In the genomic region with DNA sequence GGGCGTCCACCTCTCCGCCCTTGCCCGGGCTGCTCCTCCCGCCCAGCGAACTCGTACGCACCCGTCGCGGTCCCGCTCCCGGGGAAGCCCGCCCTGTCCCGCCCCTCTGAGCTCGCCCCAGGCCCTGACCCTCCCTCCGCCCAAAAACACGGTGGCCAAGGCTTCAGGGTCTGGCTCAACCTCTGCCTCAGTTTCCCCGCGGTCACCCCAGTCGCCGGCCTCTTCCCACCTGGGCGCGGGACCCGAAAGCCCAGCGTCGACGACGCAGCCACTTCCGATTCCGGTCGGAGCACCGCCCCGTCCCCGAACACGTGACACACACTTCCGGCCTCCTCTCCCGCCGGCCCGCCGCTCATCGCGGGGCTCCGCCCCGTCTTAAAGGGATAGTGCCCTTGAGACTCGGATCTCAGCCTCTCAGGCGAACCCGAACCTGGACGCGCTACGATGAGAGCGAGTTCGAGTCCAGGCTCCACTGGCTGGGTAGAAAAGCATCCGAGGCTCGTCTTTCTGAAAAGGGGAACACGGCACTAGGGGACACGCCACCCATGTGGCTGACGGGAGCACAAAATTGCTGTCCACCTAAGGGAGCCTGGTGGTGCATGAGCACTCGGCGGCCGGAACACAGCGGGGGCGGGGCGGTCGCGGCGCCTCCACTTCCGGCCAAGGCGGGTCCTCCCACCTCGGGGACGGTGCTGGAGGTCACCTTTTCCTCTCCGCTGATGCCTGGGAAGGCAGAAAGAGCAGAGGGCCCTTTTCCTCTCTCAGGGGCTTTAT, we compare ENCODE assay signal across 8 cellular contexts. TPM values are rescaled to one million over a fixed set of nuclear protein-coding genes. Genes with fewer than 3 reads are reported as not detected.
DNase-seq lines count a peak whose midpoint lies in the region; ATAC-seq, FAIRE-seq and TF ChIP-seq lines count a peak whose summit lies in the region.

Gene C19orf25 (minus strand): TSS at position 282 of the 774 bp plus-strand sequence. CDS start 312 bp downstream, outside the sequence.

- peak; percentile 66 for ATAC-seq in GM19468 (IDR thresholded peaks at IDR 0.05; ENCODE audit: extremely low read depth, unreplicated experiment)

- peak within 1 kb of the TSS; percentile 55 to 81 (median 73) for H3K9ac ChIP-seq in H1 (replicated peaks in 1 of 4; ENCODE audit: extremely low read depth in 1 of 4, low read depth in 3 of 4, low read length in 3 of 4)
- peak within 1 kb of the TSS; percentile 88 for H3K9ac ChIP-seq in mesenchymal stem cell (ENCODE audit: low read length)

- peak within 1 kb of the TSS; percentile 97 for H4K5ac ChIP-seq in H1 (ENCODE audit: insufficient read length, low read depth, low read length)

- FAIRE-seq in H1 (lab: Jason Lieb, UNC): no peak

- H3K56ac ChIP-seq in H1 (replicated peaks; ENCODE audit: insufficient read length, low read depth, low read length): peak within 1 kb of the TSS; percentile 92

- peak within 1 kb of the TSS; percentile 99; the same call in 1 of the 2 replicates for H2BK15ac ChIP-seq in H1 (ENCODE audit: low read length)
- no peak within 1 kb of the TSS for H2BK15ac ChIP-seq in mesenchymal stem cell (ENCODE audit: low read depth, poor library complexity, severe bottlenecking)

- no peaks in the 10 kb centered on the region for H3K9me3 Mint-ChIP-seq in CD8-positive, alpha-beta memory T cell

- no peak within 1 kb of the TSS for H3K4ac ChIP-seq in H1 (replicated peaks; ENCODE audit: insufficient read length, low read depth, low read length)
- peak within 1 kb of the TSS; percentile 65 to 83 for H3K4ac ChIP-seq in mesenchymal stem cell (ENCODE audit: low read depth in 1 of 2, low read length in 2 of 2)

- H3K4me1 Mint-ChIP-seq in CD8-positive, alpha-beta memory T cell: peaks cover 12 to 20% (median 12%) of the 10 kb centered on the region in 3 donors

- peaks cover 0 to 4% of the 10 kb centered on the region in 2 experiments; a peak in 1 of 4 replicates for H3K79me2 ChIP-seq in H1 (ENCODE audit: control insufficient read depth in 1 of 2, insufficient read depth in 2 of 2, low read length in 2 of 2)

- TF ChIP-seq EP300 in H1 (IDR thresholded peaks at IDR 0.05; ENCODE audit: borderline replicate concordance in 1 of 2, low read depth in 2 of 2, low read length in 2 of 2): no peak

- POLR2A ChIA-PET in CD8-positive, alpha-beta memory T cell (lab: Charles Lee): interaction anchor here (0.8 to 1.2 kb wide), 2 partner anchors 9 to 12 kb away, joined by 3 to 4 read pairs; partner anchors contain the start of gene REEP6
- POLR2A ChIA-PET in H1 (lab: Charles Lee; ENCODE audit: partially characterized antibody): interaction anchor here (1.3 kb wide), 1 partner anchor 210 kb away, joined by 4 read pairs; the partner anchor contains the start of gene CIRBP

- no peak for TF ChIP-seq RAD21 in H1 (IDR thresholded peaks at IDR 0.05 in 1 of 2, conservative IDR thresholded peaks at IDR 0.05 in 1 of 2; ENCODE audit: low read depth in 2 of 2, low read length in 2 of 2)

- peak within 1 kb of the TSS; percentile 99 for H3K18ac ChIP-seq in H1 (ENCODE audit: extremely low read depth, low read length)
- peak within 1 kb of the TSS; percentile 92 to 94 for H3K18ac ChIP-seq in mesenchymal stem cell (ENCODE audit: low read depth in 1 of 2, low read length in 2 of 2)

- H3K23me2 ChIP-seq in H1 (ENCODE audit: low read depth, low read length): peaks cover 7% of the 10 kb centered on the region

- peaks cover 9% of the 10 kb centered on the region for H3K4me1 ChIP-seq in CD8-positive, alpha-beta memory T cell (ENCODE audit: insufficient read depth, low read length)
- no peaks in the 10 kb centered on the region; a peak in 3 of 7 replicates for H3K4me1 ChIP-seq in H1 (replicated peaks in 1 of 4; ENCODE audit: control insufficient read depth in 3 of 4, insufficient read depth in 4 of 4, low read length in 3 of 4)
- peaks cover 12% of the 10 kb centered on the region for H3K4me1 ChIP-seq in mesenchymal stem cell (ENCODE audit: control insufficient read depth, insufficient read depth, low read depth, low read length)

- H3K4me2 ChIP-seq in H1 (ENCODE audit: insufficient read depth in 1 of 2, low read depth in 2 of 2, low read length in 2 of 2): peak within 1 kb of the TSS; percentile 49 to 92
- H3K4me2 ChIP-seq in mesenchymal stem cell (ENCODE audit: low read length, poor library complexity, severe bottlenecking): peak within 1 kb of the TSS; percentile 93

- peak within 1 kb of the TSS; percentile 94 to 99 (median 98) for H3K4me3 Mint-ChIP-seq in CD8-positive, alpha-beta memory T cell

- TF ChIP-seq POLR2A in H1 (IDR thresholded peaks at IDR 0.05; ENCODE audit: control extremely low read depth in 1 of 2, low read depth in 2 of 2, low read length in 2 of 2): peak in 1 of 2 experiments; percentile 62; a peak in 1 of 3 replicates

- no peaks in the 10 kb centered on the region for H3K27me3 ChIP-seq in CD8-positive, alpha-beta memory T cell (ENCODE audit: insufficient read depth, low read length, poor library complexity, severe bottlenecking)
- H3K27me3 ChIP-seq in H1 (replicated peaks in 1 of 4; ENCODE audit: control insufficient read depth in 3 of 4, extremely low read depth in 1 of 4, insufficient read depth in 3 of 4, low read length in 3 of 4) (no peaks in the 10 kb centered on the region), mesenchymal stem cell (ENCODE audit: control insufficient read depth in 1 of 2, insufficient read depth in 1 of 2, low read length in 2 of 2) (no peaks in the 10 kb centered on the region)

- peak within 1 kb of the TSS; percentile 63 for H3K27ac ChIP-seq in CD8-positive, alpha-beta memory T cell (ENCODE audit: low read depth, low read length)
- H3K27ac ChIP-seq in H1 (ENCODE audit: low read depth, low read length): peak within 1 kb of the TSS; percentile 82; the same call in 1 of the 2 replicates
- peak within 1 kb of the TSS; percentile 53 for H3K27ac ChIP-seq in mesenchymal stem cell (ENCODE audit: low read length, poor library complexity, severe bottlenecking)

- CTCF ChIA-PET in CD8-positive, alpha-beta memory T cell (lab: Charles Lee): no interaction called here
- CTCF ChIA-PET in H1 (lab: Charles Lee; ENCODE audit: partially characterized antibody): no interaction called here

- H2BK5ac ChIP-seq in H1 (ENCODE audit: low read depth, low read length) (peak within 1 kb of the TSS; percentile 95), mesenchymal stem cell (ENCODE audit: low read depth, low read length, poor library complexity, severe bottlenecking) (no peak within 1 kb of the TSS)

- H4K8ac ChIP-seq in H1 (ENCODE audit: extremely low read depth, insufficient read depth, low read length) (peak within 1 kb of the TSS; percentile 85), mesenchymal stem cell (ENCODE audit: low read length) (peak within 1 kb of the TSS; percentile 99)

- no peak for TF ChIP-seq CTCF in H1 (IDR thresholded peaks at IDR 0.05; ENCODE audit: control extremely low read depth in 1 of 3, insufficient read depth in 1 of 3, low read depth in 1 of 3, low read length in 3 of 3)

- H2BK12ac ChIP-seq in H1 (ENCODE audit: low read depth, low read length) (peak within 1 kb of the TSS; percentile 92), mesenchymal stem cell (ENCODE audit: low read length in 2 of 2) (peak within 1 kb of the TSS in 1 of 2 experiments; percentile 51)

- 2% methylated on average over 49 of the region's 71 CpGs; no CpG with 5 or more reads in 1 of the 2 experiments for WGBS in H1 (ENCODE audit: extremely low coverage in 1 of 2, insufficient coverage in 1 of 2, insufficient read length in 1 of 2, insufficient replicate concordance in 2 of 2, low coverage in 1 of 2, low lambda C conversion rate in 2 of 2, missing lambda C conversion rate in 1 of 2), 2 experiments
- WGBS in mesenchymal stem cell: under 1% methylated on average over 67 of the region's 71 CpGs

- H3K79me1 ChIP-seq in H1 (ENCODE audit: low read depth, low read length) (peaks cover 2% of the 10 kb centered on the region; the same call in 1 of the 2 replicates), mesenchymal stem cell (replicated peaks; ENCODE audit: low read length, poor library complexity, severe bottlenecking) (peaks cover 20% of the 10 kb centered on the region)

- H2AFZ ChIP-seq in H1 (ENCODE audit: low read length): peak within 1 kb of the TSS; percentile 93; the same call in 1 of the 2 replicates
- H2AFZ ChIP-seq in mesenchymal stem cell (ENCODE audit: low read depth, low read length): peak within 1 kb of the TSS; percentile 97

- peak within 1 kb of the TSS; percentile 75 for H4K91ac ChIP-seq in H1 (replicated peaks; ENCODE audit: insufficient read length, low read length)
- peak within 1 kb of the TSS; percentile 93 for H4K91ac ChIP-seq in mesenchymal stem cell (ENCODE audit: low read length)

- peaks cover 0 to 1% of the 10 kb centered on the region in 2 donors for H3K27me3 Mint-ChIP-seq in CD8-positive, alpha-beta memory T cell

- H3K4me3 ChIP-seq in CD8-positive, alpha-beta memory T cell (ENCODE audit: low read length): peak within 1 kb of the TSS; percentile 90
- H3K4me3 ChIP-seq in H1 (ENCODE audit: extremely low read depth in 1 of 4, insufficient read depth in 2 of 4, low read depth in 3 of 4, low read length in 4 of 4): peak within 1 kb of the TSS; percentile 65 to 86 (median 76)
- peak within 1 kb of the TSS; percentile 76 to 91 for H3K4me3 ChIP-seq in mesenchymal stem cell (ENCODE audit: insufficient read depth in 1 of 2, low read depth in 1 of 2, low read length in 2 of 2)

- peak; percentile 85 to 93 (median 86) for DNase-seq in CD8-positive, alpha-beta memory T cell
- DNase-seq in HUDEP-2 (lab: John Stamatoyannopoulos, UW; ENCODE audit: unreplicated experiment in 76 of 76): peak in 75 of 76 experiments; percentile 25 to 98 (median 94)
- peak; percentile 90 for DNase-seq in NOMO-1 treated with dmso at 0.1 percent for 144 hours (lab: John Stamatoyannopoulos, UW; ENCODE audit: unreplicated experiment)
- peak; percentile 85 to 87 for DNase-seq in activated CD8-positive, alpha-beta memory T cell treated with anti-CD3 and anti-CD28 coated beads for 4 hours (ENCODE audit: low read depth in 2 of 2)
- peak; percentile 80 to 92 for DNase-seq in H1 (ENCODE audit: low read depth in 1 of 2, low spot score in 2 of 2)
- DNase-seq in mesenchymal stem cell: peak; percentile 93
- peak; percentile 89 for DNase-seq in stimulated activated CD8-positive, alpha-beta memory T cell treated with anti-CD3 and anti-CD28 coated beads, Interleukin-12 subunit alpha, Interleukin-12 subunit beta, amount 100 ng/mL, for 24 hours (ENCODE audit: extremely low read depth)

- no peak within 1 kb of the TSS for H2BK120ac ChIP-seq in H1 (replicated peaks; ENCODE audit: low read depth, low read length)
- H2BK120ac ChIP-seq in mesenchymal stem cell (ENCODE audit: low read depth, low read length): no peak within 1 kb of the TSS

- no peak within 1 kb of the TSS for H2AK5ac ChIP-seq in H1 (ENCODE audit: low read depth, low read length)
- no peak within 1 kb of the TSS for H2AK5ac ChIP-seq in mesenchymal stem cell (ENCODE audit: low read length, severe bottlenecking)

- H3K36me3 ChIP-seq in CD8-positive, alpha-beta memory T cell (ENCODE audit: insufficient read depth, low read length): no peaks in the 10 kb centered on the region
- peaks cover 0 to 3% (median 1%) of the 10 kb centered on the region in 4 experiments; a peak in 1 of 8 replicates for H3K36me3 ChIP-seq in H1 (ENCODE audit: control insufficient read depth in 2 of 4, insufficient read depth in 4 of 4, low read length in 3 of 4)
- H3K36me3 ChIP-seq in mesenchymal stem cell (ENCODE audit: control insufficient read depth in 1 of 2, insufficient read depth in 2 of 2, low read depth in 1 of 2, low read length in 2 of 2): peaks cover 13 to 39% of the 10 kb centered on the region in 2 experiments

- peaks cover 8 to 18% of the 10 kb centered on the region in 2 experiments for H4K20me1 ChIP-seq in H1 (replicated peaks in 1 of 2; ENCODE audit: control insufficient read depth in 1 of 2, insufficient read depth in 2 of 2, low read length in 2 of 2)

- H3K23ac ChIP-seq in H1 (ENCODE audit: insufficient read length) (no peak within 1 kb of the TSS), mesenchymal stem cell (ENCODE audit: low read length in 2 of 2) (no peak within 1 kb of the TSS)

- no peaks in the 10 kb centered on the region for H3K9me3 ChIP-seq in CD8-positive, alpha-beta memory T cell (ENCODE audit: low read length)
- H3K9me3 ChIP-seq in H1 (ENCODE audit: insufficient read depth in 2 of 2, low read depth in 1 of 2, low read length in 1 of 2): no peaks in the 10 kb centered on the region
- no peaks in the 10 kb centered on the region for H3K9me3 ChIP-seq in mesenchymal stem cell (ENCODE audit: control insufficient read depth, low read length)

- H3K14ac ChIP-seq in H1 (ENCODE audit: insufficient read length) (no peak within 1 kb of the TSS), mesenchymal stem cell (ENCODE audit: low read length in 2 of 2) (peak within 1 kb of the TSS in 1 of 2 experiments; percentile 68)

- H3K36me3 Mint-ChIP-seq in CD8-positive, alpha-beta memory T cell: peaks cover 0 to 19% (median 0%) of the 10 kb centered on the region in 3 donors

- H3K27ac Mint-ChIP-seq in CD8-positive, alpha-beta memory T cell: peak within 1 kb of the TSS; percentile 77 to 98 (median 96)

- H2BK20ac ChIP-seq in H1 (ENCODE audit: low read length): peak within 1 kb of the TSS; percentile 93; the same call in 1 of the 2 replicates

RNA-seq across cellular contexts. Expression of gene C19orf25, which starts in this region (rescaled TPM):
- total RNA-seq in CD8-positive, alpha-beta memory T cell: 10 to 100 TPM; 36.9 to 41.4 TPM
- 56.7 TPM for polyA plus RNA-seq in CD8-positive, alpha-beta memory T cell
- total RNA-seq in H1 (2021; fragmentation: NEBNext Ultra II Directional; extraction: Animal tissue kit (Norgen Biotek cat#: 25700)): 41.3 and 41.4 TPM in 2 replicates
- 67.4 and 92.2 TPM in 2 replicates for polyA plus RNA-seq in H1 (2011; rRNA removed)
- 63.6 TPM for polyA plus RNA-seq in H1 (2011; cell fraction: cytosol; rRNA removed)
- polyA plus RNA-seq in H1 (2011; cell fraction: nucleus; rRNA removed): 64.5 TPM
- 25.3 to 39.5 TPM (median 37.9 TPM) in 4 replicates for polyA plus RNA-seq in H1 (2012, experiment 1 of 2)
- polyA plus RNA-seq in H1 (2012, experiment 2 of 2): 36.7 TPM
- 39.5 TPM for polyA plus RNA-seq in H1 (2013, experiment 1 of 2)
- polyA plus RNA-seq in H1 (2013, experiment 2 of 2): 40.6 TPM
- polyA minus RNA-seq in H1 (2011; rRNA and poly(A)+ RNA removed): 12.2 and 15.1 TPM in 2 replicates
- polyA minus RNA-seq in H1 (2011; cell fraction: cytosol; rRNA and poly(A)+ RNA removed): 22.1 TPM
- polyA minus RNA-seq in H1 (2011; cell fraction: nucleus; rRNA and poly(A)+ RNA removed): 35.7 TPM
- polyA plus RNA-seq in mesenchymal stem cell (2013, experiment 1 of 2): 19.7 TPM
- polyA plus RNA-seq in mesenchymal stem cell (2013, experiment 2 of 2): 19.4 TPM

Comparison
In these comparisons a context has a peak if more than half of its experiments do, and no peak if none do; other contexts are left out.
1. Peak in every context shown above with its lines: DNase-seq, ATAC-seq, H3K4me3 ChIP-seq and H3K27ac ChIP-seq.